In the genomic region with DNA sequence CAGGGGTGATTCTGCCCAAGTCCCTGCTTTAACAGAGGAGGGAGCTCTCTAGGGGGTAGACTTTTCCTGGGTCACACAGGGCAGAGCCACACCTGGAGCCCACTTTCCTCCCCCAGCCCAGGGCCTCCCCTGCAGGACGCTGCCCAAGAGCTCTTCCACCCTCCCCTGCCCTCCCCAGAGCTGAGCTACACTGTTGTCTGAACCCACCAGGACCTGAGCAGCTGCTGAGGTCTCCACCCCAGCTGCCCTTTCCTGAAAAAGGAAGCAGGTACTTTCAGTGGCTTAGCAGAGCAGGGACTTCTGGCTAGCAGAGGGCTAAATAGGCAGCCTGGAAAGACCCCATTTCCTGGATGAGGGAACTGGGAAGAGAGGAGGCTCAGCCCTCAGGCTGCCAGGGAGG, we compare ENCODE assay signal across 17 cellular contexts.
DNase-seq lines count a peak whose midpoint lies in the region; ATAC-seq and TF ChIP-seq lines count a peak whose summit lies in the region.
"Had no signal": no experiment of that assay in that cellular context is flagged by ENCODE, and none has a peak within 500 bp of the region (broad histone marks: within the 10 kb centered on the region; RNA-seq: fewer than 3 reads in every experiment).

No MANE protein-coding gene starts in this region.

- TF ChIP-seq CTCF in GM10266 (IDR thresholded peaks at IDR 0.05; ENCODE audit: control insufficient read depth, insufficient read depth, low read depth, missing control alignments) (no peak), colonic mucosa (IDR thresholded peaks at IDR 0.05) (no peak)

- peak; percentile 71 for ATAC-seq in GM19372 (IDR thresholded peaks at IDR 0.05; ENCODE audit: low read depth, unreplicated experiment)
- ATAC-seq in HG02678 (IDR thresholded peaks at IDR 0.05; ENCODE audit: unreplicated experiment) = peak; percentile 86
- ATAC-seq: CD8-positive, alpha-beta T cell; gastroesophageal sphincter; T-cell had no signal

- no peak overlapping the region for H3K4me3 ChIP-seq in colonic mucosa
- H3K4me3 ChIP-seq: gastroesophageal sphincter, testis had no signal

- no peak overlapping the region for H3K9ac ChIP-seq in colonic mucosa (ENCODE audit: low read depth in 2 of 2, low read length in 2 of 2)

- no peak overlapping the region for H3K27ac ChIP-seq in colonic mucosa
- H3K27ac ChIP-seq: gastroesophageal sphincter, testis had no signal

- H3K4me1 ChIP-seq in colonic mucosa = no peaks in the 10 kb centered on the region
- H3K4me1 ChIP-seq: gastroesophageal sphincter, testis had no signal

- no peaks in the 10 kb centered on the region for H3K36me3 ChIP-seq in colonic mucosa
- H3K36me3 ChIP-seq: gastroesophageal sphincter had no signal

- DNase-seq in GM10266 (ENCODE audit: extremely low spot score) = peak; percentile 18
- peak; percentile 42 for DNase-seq in MV-4-11 (lab: John Stamatoyannopoulos, UW)
- DNase-seq in stimulated activated CD4-positive, alpha-beta T cell treated with anti-CD3 and anti-CD28 coated beads, Interleukin-15, amount 100 ng/mL, for 24 hours = no peak
- DNase-seq in C1 segment of cervical spinal cord (lab: John Stamatoyannopoulos, UW) = no peak
- no peak for DNase-seq in posterior vena cava (ENCODE audit: low spot score)
- DNase-seq in colonic mucosa = no peak
- DNase-seq: activated effector memory CD4-positive, alpha-beta T cell treated with Interleukin-2 at 50 U/mL for 16 hours; CD8-positive, alpha-beta T cell; EL; NCI-H187 treated with DMSO at 0.1 percent for 48 hours; NCI-H526 treated with DMSO at 0.1 percent for 48 hours; stimulated activated CD4-positive, alpha-beta T cell treated with anti-CD3 and anti-CD28 coated beads, Interleukin-2, amount 100 ng/mL, for 24 hours; T-cell; testis had no signal

- H3K27me3 ChIP-seq in colonic mucosa = no peaks in the 10 kb centered on the region
- H3K27me3 ChIP-seq: testis had no signal

- H3K9me3 ChIP-seq in colonic mucosa = no peaks in the 10 kb centered on the region
- H3K9me3 ChIP-seq: gastroesophageal sphincter, testis had no signal

- intact Hi-C loops in posterior vena cava (cut with DNase I) (no loop called here), colonic mucosa (cut with DNase I) (no loop called here)

Comparison
In these comparisons a context has a peak if more than half of its experiments do, and no peak if none do; other contexts are left out.
1. DNase-seq: peak in GM10266 (single experiment) and MV-4-11 (single experiment); none in stimulated activated CD4-positive, alpha-beta T cell treated with anti-CD3 and anti-CD28 coated beads, Interleukin-15, amount 100 ng/mL, for 24 hours (single experiment), C1 segment of cervical spinal cord (0 of 14), posterior vena cava (single experiment) and colonic mucosa (single experiment).